ENCODE assay signal across 21 cellular contexts in genomic region chr7:412313-412710, GRCh38.
DNase-seq lines count a peak whose midpoint lies in the region; ATAC-seq and TF ChIP-seq lines count a peak whose summit lies in the region.
"Had no signal": no experiment of that assay in that cellular context is flagged by ENCODE, and none has a peak within 500 bp of the region (broad histone marks: within the 10 kb centered on the region; RNA-seq: fewer than 3 reads in every experiment).

No MANE protein-coding gene starts in this region.

- CTCF ChIA-PET in A673 (lab: Charles Lee), result no interaction called here

- no peak for TF ChIP-seq CTCF in A673 (conservative IDR thresholded peaks at IDR 0.05; ENCODE audit: low read depth, low read length)

- POLR2A ChIA-PET in A673 (lab: Charles Lee; ENCODE audit: low non-redundant PET), result no interaction called here

- intact Hi-C loops in Right ventricle myocardium superior (cut with DNase I), result no loop called here
- intact Hi-C loops in cardiac septum (cut with DNase I), result no loop called here
- intact Hi-C loops in aorta (cut with DNase I), result no loop called here
- intact Hi-C loops in A673 (cut with micrococcal nuclease; ENCODE audit: unreplicated experiment), result no loop called here

- H3K9me3 ChIP-seq in aorta (ENCODE audit: control insufficient read depth, low read length) (no peaks in the 10 kb centered on the region), A673 (ENCODE audit: low read depth, low read length, poor library complexity, severe bottlenecking) (no peaks in the 10 kb centered on the region)
- H3K9me3 ChIP-seq: ovary had no signal

- no TSS peak for BruUV-seq in A673 (replicated peaks; lab: Mats Ljungman, UMichigan)

- H3K4me1 ChIP-seq in aorta (ENCODE audit: control insufficient read depth in 1 of 2, insufficient read depth in 2 of 2, low read length in 2 of 2) (no peaks in the 10 kb centered on the region), A673 (ENCODE audit: insufficient read depth, low read length, poor library complexity, severe bottlenecking) (no peaks in the 10 kb centered on the region)

- ATAC-seq in Right ventricle myocardium superior (ENCODE audit: poor library complexity) (no peak), memory B cell (ENCODE audit: low read depth) (peak; percentile 61), aorta (ENCODE audit: low FRiP score) (no peak), HG03460 (IDR thresholded peaks at IDR 0.05; ENCODE audit: unreplicated experiment) (no peak)
- no peak for ATAC-seq in activated naive CD8-positive, alpha-beta T cell treated with anti-CD3 and anti-CD28 coated beads, Interleukin-2, amount 50 U/mL, for 24 hours
- ATAC-seq: right cardiac atrium had no signal

- H3K36me3 ChIP-seq in aorta (ENCODE audit: control insufficient read depth in 1 of 2, insufficient read depth in 2 of 2, low read length in 1 of 2) (no peaks in the 10 kb centered on the region), A673 (ENCODE audit: insufficient read depth, low read length, poor library complexity, severe bottlenecking) (no peaks in the 10 kb centered on the region)
- H3K36me3 ChIP-seq: ovary had no signal

- no peak overlapping the region for H3K4me3 ChIP-seq in aorta (ENCODE audit: low read length in 2 of 2)
- no peak overlapping the region for H3K4me3 ChIP-seq in A673 (ENCODE audit: low read depth, low read length, poor library complexity, severe bottlenecking)
- H3K4me3 ChIP-seq: hepatocyte, ovary, SK-N-MC had no signal

- no peaks in the 10 kb centered on the region for H3K9me3 Mint-ChIP-seq in activated naive CD8-positive, alpha-beta T cell treated with anti-CD3 and anti-CD28 coated beads, Interleukin-2, amount 50 U/mL, for 24 hours
- peaks cover 4% of the 10 kb centered on the region for H3K9me3 Mint-ChIP-seq in memory B cell
- H3K9me3 Mint-ChIP-seq: CD4-positive, alpha-beta T cell; T-helper 2 cell treated with Interferon-gamma antibody and Interleukin-4, amounts not matched to agents 5 μg/mL and 100 μg/mL, for 36 hours; type B pancreatic cell had no signal

- H3K36me3 Mint-ChIP-seq in activated naive CD8-positive, alpha-beta T cell treated with anti-CD3 and anti-CD28 coated beads, Interleukin-2, amount 50 U/mL, for 24 hours (ENCODE audit: low read depth), result no peaks in the 10 kb centered on the region
- peaks cover 1% of the 10 kb centered on the region for H3K36me3 Mint-ChIP-seq in memory B cell
- H3K36me3 Mint-ChIP-seq: type B pancreatic cell had no signal

- no peaks in the 10 kb centered on the region for H3K27me3 Mint-ChIP-seq in activated naive CD8-positive, alpha-beta T cell treated with anti-CD3 and anti-CD28 coated beads, Interleukin-2, amount 50 U/mL, for 24 hours
- peaks cover 14% of the 10 kb centered on the region for H3K27me3 Mint-ChIP-seq in memory B cell
- H3K27me3 Mint-ChIP-seq: CD4-positive, alpha-beta T cell had no signal

- 96 to 98% methylated on average over 13 of the region's 13 CpGs for WGBS in aorta, 2 donors

- no peaks in the 10 kb centered on the region for H3K4me1 Mint-ChIP-seq in activated naive CD8-positive, alpha-beta T cell treated with anti-CD3 and anti-CD28 coated beads, Interleukin-2, amount 50 U/mL, for 24 hours
- peaks cover 7% of the 10 kb centered on the region for H3K4me1 Mint-ChIP-seq in memory B cell

- H3K27me3 ChIP-seq in aorta (ENCODE audit: control insufficient read depth in 1 of 2, insufficient read depth in 2 of 2, low read length in 1 of 2) (no peaks in the 10 kb centered on the region), A673 (replicated peaks; ENCODE audit: insufficient read depth, low read depth, low read length, poor library complexity) (peaks cover 17% of the 10 kb centered on the region)
- H3K27me3 ChIP-seq: hepatocyte, ovary had no signal

- peak; percentile 41 for DNase-seq in Right ventricle myocardium superior
- no peak for DNase-seq in cardiac septum (ENCODE audit: low spot score)
- DNase-seq in activated naive CD8-positive, alpha-beta T cell treated with anti-CD3 and anti-CD28 coated beads, Interleukin-2, amount 50 U/mL, for 24 hours, result no peak
- no peak for DNase-seq in memory B cell (ENCODE audit: low spot score in 2 of 2)
- DNase-seq in aorta, result peak; percentile 21 to 68
- no peak for DNase-seq in ureter (ENCODE audit: low spot score)
- DNase-seq in A673 (ENCODE audit: low spot score), result no peak
- DNase-seq: activated naive CD4-positive, alpha-beta T cell treated with anti-CD3 and anti-CD28 coated beads, Interleukin-2, amount 50 U/mL, for 16 hours; activated T-cell treated with anti-CD3 and anti-CD28 coated beads, Interleukin-2, amount 50 U/mL, for 48 hours; foreskin fibroblast; KBM-7; mammary epithelial cell; MV-4-11 had no signal

- H3K27ac Mint-ChIP-seq in activated naive CD8-positive, alpha-beta T cell treated with anti-CD3 and anti-CD28 coated beads, Interleukin-2, amount 50 U/mL, for 24 hours, result peak overlapping the region; percentile 48
- no peak overlapping the region for H3K27ac Mint-ChIP-seq in memory B cell
- H3K27ac Mint-ChIP-seq: CD4-positive, alpha-beta T cell; T-helper 2 cell treated with Interferon-gamma antibody and Interleukin-4, amounts not matched to agents 5 μg/mL and 100 μg/mL, for 36 hours; type B pancreatic cell had no signal

- H3K4me3 Mint-ChIP-seq in activated naive CD8-positive, alpha-beta T cell treated with anti-CD3 and anti-CD28 coated beads, Interleukin-2, amount 50 U/mL, for 24 hours, result no peak overlapping the region
- peak overlapping the region; percentile 30 for H3K4me3 Mint-ChIP-seq in memory B cell
- H3K4me3 Mint-ChIP-seq: CD4-positive, alpha-beta T cell; T-helper 2 cell treated with Interferon-gamma antibody and Interleukin-4, amounts not matched to agents 5 μg/mL and 100 μg/mL, for 36 hours; type B pancreatic cell had no signal

- H3K27ac ChIP-seq in aorta (ENCODE audit: low read depth in 1 of 2, low read length in 2 of 2), result no peak overlapping the region
- no peak overlapping the region for H3K27ac ChIP-seq in A673 (ENCODE audit: low read depth, low read length, poor library complexity, severe bottlenecking)
- H3K27ac ChIP-seq: hepatocyte, ovary, SK-N-MC had no signal

Comparison
In these comparisons a context has a peak if more than half of its experiments do, and no peak if none do; other contexts are left out.
1. DNase-seq: peak in Right ventricle myocardium superior (single experiment) and aorta (2 of 2); none in cardiac septum (single experiment), activated naive CD8-positive, alpha-beta T cell treated with anti-CD3 and anti-CD28 coated beads, Interleukin-2, amount 50 U/mL, for 24 hours (single experiment), memory B cell (0 of 2), ureter (single experiment) and A673 (single experiment).